Comparison of ENCODE assay signal across 27 cellular contexts in genomic region chr3:134696155-134696554, GRCh38. TPM values are rescaled to one million over a fixed set of nuclear protein-coding genes. Genes with fewer than 3 reads are reported as not detected.
"Had no signal": no experiment of that assay in that cellular context is flagged by ENCODE, and none has a peak within 500 bp of the region (broad histone marks: within the 10 kb centered on the region; RNA-seq: fewer than 3 reads in every experiment).

No MANE protein-coding gene starts in this region.

- H3K9me3 ChIP-seq: esophagus squamous epithelium, left lung, lower lobe of right lung, pancreas, stomach, thoracic aorta, tibial nerve, upper lobe of left lung, uterus had no signal

- H3K4me1 ChIP-seq: left lung, lower lobe of right lung, pancreas, upper lobe of left lung, uterus had no signal

- H3K27ac ChIP-seq: coronary artery, left lung, lower lobe of right lung, pancreas, stomach, thoracic aorta, tibial nerve, upper lobe of left lung, uterus had no signal

- DNase-seq: dermis blood vessel endothelial cell; effector memory CD4-positive, alpha-beta T cell; esophagus squamous epithelium; foreskin melanocyte; glutamatergic neuron; kidney; left cardiac atrium; left lung; lower lobe of right lung; natural killer cell; occipital lobe; pancreas; stimulated activated CD4-positive, alpha-beta T cell treated with anti-CD3 and anti-CD28 coated beads, Interleukin-2, amount 100 ng/mL, for 24 hours; stimulated activated CD4-positive, alpha-beta T cell treated with anti-CD3 and anti-CD28 coated beads, Interleukin-4, amount 100 ng/mL, for 24 hours; stimulated activated naive CD4-positive, alpha-beta T cell treated with Interleukin-2 at 50 U/mL for 16 hours; stomach; substantia nigra; upper lobe of left lung; uterus had no signal

- ATAC-seq: left lung; lower lobe of right lung; natural killer cell; pancreas; sciatic nerve; stimulated activated effector memory CD8-positive, alpha-beta T cell treated with anti-CD3 and anti-CD28 coated beads, Interleukin-12 subunit alpha, Interleukin-12 subunit beta, amount 100 ng/mL, for 72 hours had no signal

- H3K4me3 ChIP-seq: coronary artery, esophagus squamous epithelium, left lung, lower lobe of right lung, pancreas, stomach, thoracic aorta, tibial nerve, upper lobe of left lung, uterus had no signal

- H3K36me3 ChIP-seq: esophagus squamous epithelium, left lung, lower lobe of right lung, pancreas, stomach, thoracic aorta, tibial nerve, upper lobe of left lung, uterus had no signal

- H3K27me3 ChIP-seq: esophagus squamous epithelium, left lung, pancreas, stomach, tibial nerve, upper lobe of left lung, uterus had no signal

RNA-seq across cellular contexts. Expression of gene KY, which starts 45.3 kb away (rescaled TPM):
- total RNA-seq: dermis blood vessel endothelial cell, endothelial cell of umbilical vein, epithelial cell of proximal tubule, pulmonary artery endothelial cell had no signal
- polyA plus RNA-seq: endothelial cell of umbilical vein had no signal
